Comparison of ENCODE assay signal across 33 cellular contexts in genomic region chr3:107493134-107493533, GRCh38.
"Had no signal": no experiment of that assay in that cellular context is flagged by ENCODE, and none has a peak within 500 bp of the region (broad histone marks: within the 10 kb centered on the region; RNA-seq: fewer than 3 reads in every experiment).

No MANE protein-coding gene starts in this region.

- H3K27me3 ChIP-seq: adrenal gland, ascending aorta, cardiac muscle cell, dorsolateral prefrontal cortex, pancreas, sigmoid colon, uterus had no signal

- H3K4me1 ChIP-seq: adrenal gland, ascending aorta, pancreas, psoas muscle, sigmoid colon, uterus had no signal

- DNase-seq: activated CD4-positive, alpha-beta T cell treated with anti-CD3 and anti-CD28 coated beads for 48 hours; activated CD4-positive, alpha-beta T cell treated with anti-CD3 and anti-CD28 coated beads, Interleukin-2, amount 50 U/mL, for 48 hours; activated CD8-positive, alpha-beta memory T cell treated with anti-CD3 and anti-CD28 coated beads for 24 hours; activated effector memory CD4-positive, alpha-beta T cell treated with anti-CD3 and anti-CD28 coated beads, Interleukin-2, amount 50 U/mL, for 16 hours; activated naive CD4-positive, alpha-beta T cell treated with anti-CD3 and anti-CD28 coated beads for 36 hours; activated naive CD8-positive, alpha-beta T cell treated with anti-CD3 and anti-CD28 coated beads for 36 hours; adrenal gland; dorsolateral prefrontal cortex; effector memory CD4-positive, alpha-beta T cell; head of caudate nucleus; hypothalamus; immature natural killer cell; kidney; left colon; naive B cell; nephron progenitor cell; nucleus accumbens; pancreas; psoas muscle; sigmoid colon; small intestine; stimulated activated CD4-positive, alpha-beta T cell treated with anti-CD3 and anti-CD28 coated beads, Interleukin-4, amount 100 ng/mL, for 24 hours; stimulated activated naive CD8-positive, alpha-beta T cell treated with anti-CD3 and anti-CD28 coated beads, Interleukin-15, amount 100 ng/mL, for 72 hours; substantia nigra; uterus had no signal

- H3K36me3 Mint-ChIP-seq: activated naive CD8-positive, alpha-beta T cell treated with anti-CD3 and anti-CD28 coated beads for 36 hours; brain; immature natural killer cell; mesothelial cell of epicardium; naive B cell; stimulated activated memory B cell treated with anti-CD40 and anti-IgM and Interleukin-4, amounts not matched to agents 10 μg/mL and 1 μg/mL and 100 μg/mL, for 72 hours; type B pancreatic cell had no signal

- ATAC-seq: left colon; pancreas; psoas muscle; stimulated activated memory B cell treated with anti-CD40 and anti-IgM and Interleukin-4, amounts not matched to agents 10 μg/mL and 1 μg/mL and 100 μg/mL, for 72 hours; stimulated activated naive CD8-positive, alpha-beta T cell treated with anti-CD3 and anti-CD28 coated beads, Interleukin-15, amount 100 ng/mL, for 72 hours had no signal

- H3K9me3 Mint-ChIP-seq: activated naive CD4-positive, alpha-beta T cell treated with anti-CD3 and anti-CD28 coated beads for 36 hours; activated naive CD8-positive, alpha-beta T cell treated with anti-CD3 and anti-CD28 coated beads for 36 hours; brain; immature natural killer cell; mesothelial cell of epicardium; naive B cell; nephron progenitor cell; stimulated activated memory B cell treated with anti-CD40 and anti-IgM and Interleukin-4, amounts not matched to agents 10 μg/mL and 1 μg/mL and 100 μg/mL, for 72 hours; stimulated activated naive CD8-positive, alpha-beta T cell treated with anti-CD3 and anti-CD28 coated beads, Interleukin-15, amount 100 ng/mL, for 72 hours; T-helper 2 cell treated with Interferon-gamma antibody and Interleukin-4, amounts not matched to agents 5 μg/mL and 100 μg/mL, for 36 hours; type B pancreatic cell had no signal

- H3K4me1 Mint-ChIP-seq: activated naive CD8-positive, alpha-beta T cell treated with anti-CD3 and anti-CD28 coated beads for 36 hours; brain; mesothelial cell of epicardium; naive B cell; nephron progenitor cell; stimulated activated naive CD8-positive, alpha-beta T cell treated with anti-CD3 and anti-CD28 coated beads, Interleukin-15, amount 100 ng/mL, for 72 hours had no signal

- H3K27ac ChIP-seq: adrenal gland, ascending aorta, cardiac muscle cell, coronary artery, dorsolateral prefrontal cortex, pancreas, psoas muscle, sigmoid colon, uterus had no signal

- H3K9me3 ChIP-seq: adrenal gland, ascending aorta, pancreas, psoas muscle, sigmoid colon, uterus had no signal

- H3K27me3 Mint-ChIP-seq: stimulated activated memory B cell treated with anti-CD40 and anti-IgM and Interleukin-4, amounts not matched to agents 10 μg/mL and 1 μg/mL and 100 μg/mL, for 72 hours had no signal

- H3K27ac Mint-ChIP-seq: activated naive CD4-positive, alpha-beta T cell treated with anti-CD3 and anti-CD28 coated beads for 36 hours; activated naive CD8-positive, alpha-beta T cell treated with anti-CD3 and anti-CD28 coated beads for 36 hours; brain; immature natural killer cell; mesothelial cell of epicardium; naive B cell; nephron progenitor cell; stimulated activated memory B cell treated with anti-CD40 and anti-IgM and Interleukin-4, amounts not matched to agents 10 μg/mL and 1 μg/mL and 100 μg/mL, for 72 hours; stimulated activated naive CD8-positive, alpha-beta T cell treated with anti-CD3 and anti-CD28 coated beads, Interleukin-15, amount 100 ng/mL, for 72 hours; T-helper 2 cell treated with Interferon-gamma antibody and Interleukin-4, amounts not matched to agents 5 μg/mL and 100 μg/mL, for 36 hours; type B pancreatic cell had no signal

- H3K4me3 Mint-ChIP-seq: activated naive CD4-positive, alpha-beta T cell treated with anti-CD3 and anti-CD28 coated beads for 36 hours; activated naive CD8-positive, alpha-beta T cell treated with anti-CD3 and anti-CD28 coated beads for 36 hours; brain; immature natural killer cell; mesothelial cell of epicardium; naive B cell; nephron progenitor cell; stimulated activated memory B cell treated with anti-CD40 and anti-IgM and Interleukin-4, amounts not matched to agents 10 μg/mL and 1 μg/mL and 100 μg/mL, for 72 hours; stimulated activated naive CD8-positive, alpha-beta T cell treated with anti-CD3 and anti-CD28 coated beads, Interleukin-15, amount 100 ng/mL, for 72 hours; T-helper 2 cell treated with Interferon-gamma antibody and Interleukin-4, amounts not matched to agents 5 μg/mL and 100 μg/mL, for 36 hours; type B pancreatic cell had no signal

- H3K36me3 ChIP-seq: adrenal gland, ascending aorta, cardiac muscle cell, pancreas, sigmoid colon, uterus had no signal

- H3K4me3 ChIP-seq: adrenal gland, ascending aorta, cardiac muscle cell, coronary artery, dorsolateral prefrontal cortex, pancreas, psoas muscle, sigmoid colon, uterus had no signal
